In the genomic region with DNA sequence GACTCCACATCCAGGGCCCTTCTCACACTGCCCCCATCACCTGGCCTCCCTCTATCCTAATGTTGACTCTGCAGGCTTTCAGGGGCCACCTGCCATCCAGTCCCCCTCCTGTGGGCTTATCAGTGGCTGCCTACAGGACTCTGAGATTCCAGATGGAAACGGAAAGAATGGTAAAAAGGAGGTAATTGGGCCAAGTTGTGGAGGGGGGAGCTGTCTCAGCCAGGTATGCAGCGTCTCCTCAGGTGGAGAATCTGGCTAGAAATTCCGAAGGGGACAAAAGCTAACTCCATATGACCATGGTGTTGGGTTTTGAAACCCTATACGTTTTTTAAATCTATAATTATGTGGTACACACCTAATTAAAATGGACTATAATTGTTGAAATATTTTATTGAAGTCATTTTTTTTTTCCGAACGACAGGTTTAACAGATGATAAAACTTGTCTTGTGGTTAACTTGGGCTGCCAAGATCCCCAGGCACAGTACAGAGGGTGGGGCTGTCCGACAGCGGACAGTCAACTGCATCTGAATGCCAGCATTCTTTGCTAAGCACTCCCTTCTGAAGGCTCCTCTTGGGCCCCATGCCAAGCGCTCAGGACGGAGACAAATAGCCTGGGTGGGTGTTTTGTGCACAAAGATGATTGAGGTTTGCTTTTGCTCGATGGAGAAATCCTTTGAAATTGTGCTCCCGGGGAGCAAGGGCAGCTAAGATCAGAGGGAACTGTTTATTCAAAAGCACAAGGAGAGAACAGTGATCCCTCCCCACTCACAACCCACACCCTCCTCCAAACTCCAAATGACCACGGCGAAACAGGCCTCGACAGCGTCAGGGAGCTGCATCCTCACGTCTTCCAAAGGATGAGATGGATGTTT, we compare ENCODE assay signal across 11 cellular contexts.
DNase-seq lines count a peak whose midpoint lies in the region; ATAC-seq and TF ChIP-seq lines count a peak whose summit lies in the region.
"Had no signal": no experiment of that assay in that cellular context is flagged by ENCODE, and none has a peak within 500 bp of the region (broad histone marks: within the 10 kb centered on the region; RNA-seq: fewer than 3 reads in every experiment).

No MANE protein-coding gene starts in this region.

- BruUV-seq in Calu3 (replicated peaks; lab: Mats Ljungman, UMichigan) = no TSS peak

- H2BK12ac ChIP-seq in trophoblast cell (ENCODE audit: low read length) = no peak overlapping the region

- H4K12ac ChIP-seq in trophoblast cell (ENCODE audit: low read depth, low read length) = no peak overlapping the region

- peaks cover 9% of the 10 kb centered on the region for H3K36me3 Mint-ChIP-seq in Calu3 (ENCODE audit: insufficient read depth, unreplicated experiment)

- no peak overlapping the region for H2BK120ac ChIP-seq in trophoblast cell (ENCODE audit: insufficient read depth, low read length, poor library complexity)

- no peaks in the 10 kb centered on the region for H3K79me2 ChIP-seq in trophoblast cell (ENCODE audit: control insufficient read depth, insufficient read depth, low read length, poor library complexity)

- no peak overlapping the region for H3K14ac ChIP-seq in trophoblast cell (ENCODE audit: low read length)

- H3K4me1 Mint-ChIP-seq in Calu3 (ENCODE audit: low read depth, unreplicated experiment) = peaks cover 32% of the 10 kb centered on the region

- no peak overlapping the region for H2BK5ac ChIP-seq in trophoblast cell (ENCODE audit: low read depth, low read length, poor library complexity)

- H3K27me3 ChIP-seq in trophoblast cell (ENCODE audit: insufficient read depth, low read length) = no peaks in the 10 kb centered on the region

- H3K36me3 ChIP-seq in trophoblast cell (ENCODE audit: control insufficient read depth in 1 of 2, insufficient read depth in 2 of 2, low read length in 2 of 2) = no peaks in the 10 kb centered on the region

- H3K4ac ChIP-seq in trophoblast cell (ENCODE audit: low read depth, low read length) = no peak overlapping the region

- WGBS in trophoblast cell (ENCODE audit: extremely low coverage, insufficient coverage, insufficient read length) = no CpG with 5 or more reads among the region's 17 CpGs

- H3K23ac ChIP-seq in trophoblast cell (ENCODE audit: low read length) = no peak overlapping the region

- H3K4me3 ChIP-seq in trophoblast cell (ENCODE audit: low read depth, low read length) = no peak overlapping the region

- peak overlapping the region; percentile 38 for H2AK5ac ChIP-seq in trophoblast cell (ENCODE audit: low read length)

- H3K4me2 ChIP-seq in trophoblast cell (ENCODE audit: low read length) = no peak overlapping the region

- CTCF ChIA-PET in Calu3 (lab: Charles Lee) = no interaction called here

- no peak overlapping the region for H3K9ac ChIP-seq in trophoblast cell (ENCODE audit: low read length)

- H3K27ac ChIP-seq in trophoblast cell (ENCODE audit: low read depth, low read length) = no peak overlapping the region
- H3K27ac ChIP-seq: C4-2B had no signal

- no peaks in the 10 kb centered on the region for H3K9me3 Mint-ChIP-seq in Calu3 (ENCODE audit: low read depth, unreplicated experiment)
- H3K9me3 Mint-ChIP-seq: activated T-helper 1 cell treated with anti-CD3 and anti-CD28 coated beads, Interleukin-12 subunit alpha, Interleukin-12 subunit beta, Interleukin-2, Interleukin-4 antibody, amounts not matched to agents 30 ng/mL and 10 ng/mL and 1 ng/mL, durations not matched to agents 14 hours and 24 hours and 36 hours had no signal

- intact Hi-C loops in Calu3 (cut with micrococcal nuclease; ENCODE audit: unreplicated experiment) = loop anchor here (5.0 to 10.0 kb wide), 4 partner anchors 46 to 361 kb away; no protein-coding TSS in a partner anchor

- H3K79me1 ChIP-seq in trophoblast cell (ENCODE audit: low read length) = no peaks in the 10 kb centered on the region

- no peak overlapping the region for H2AFZ ChIP-seq in trophoblast cell (ENCODE audit: insufficient read depth, low read length, poor library complexity)

- DNase-seq in Calu3 = peak; percentile 67
- DNase-seq in NCI-H345 (lab: John Stamatoyannopoulos, UW) = peak; percentile 49
- DNase-seq in trophoblast cell = no peak
- no peak for DNase-seq in epidermal melanocyte (ENCODE audit: insufficient read length, low spot score)
- DNase-seq in NCI-H2107 treated with DMSO at 0.1 percent for 48 hours (lab: John Stamatoyannopoulos, UW; ENCODE audit: unreplicated experiment) = no peak
- DNase-seq in NCI-H2107 (lab: John Stamatoyannopoulos, UW) = no peak
- DNase-seq: NCI-H1436 had no signal

- no peaks in the 10 kb centered on the region for H3K9me3 ChIP-seq in trophoblast cell (ENCODE audit: insufficient read depth, low read depth, low read length)

- H4K8ac ChIP-seq in trophoblast cell (ENCODE audit: low read depth, low read length) = no peak overlapping the region

- no peak overlapping the region for H3K18ac ChIP-seq in trophoblast cell (ENCODE audit: low read length)

- peak; percentile 74 for ATAC-seq in esophagus mucosa
- ATAC-seq in GM18502 (IDR thresholded peaks at IDR 0.05; ENCODE audit: poor library complexity, unreplicated experiment) = no peak

- H3K27ac Mint-ChIP-seq in Calu3 (ENCODE audit: unreplicated experiment) = no peak overlapping the region
- H3K27ac Mint-ChIP-seq: activated T-helper 1 cell treated with anti-CD3 and anti-CD28 coated beads, Interleukin-12 subunit alpha, Interleukin-12 subunit beta, Interleukin-2, Interleukin-4 antibody, amounts not matched to agents 30 ng/mL and 10 ng/mL and 1 ng/mL, durations not matched to agents 14 hours and 24 hours and 36 hours had no signal

- H4K91ac ChIP-seq in trophoblast cell (ENCODE audit: low read depth, low read length) = no peak overlapping the region

- TF ChIP-seq CTCF in Calu3 (IDR thresholded peaks at IDR 0.05; ENCODE audit: unreplicated experiment) = no peak

- H3K4me3 Mint-ChIP-seq in Calu3 (ENCODE audit: low read depth, unreplicated experiment) = no peak overlapping the region
- H3K4me3 Mint-ChIP-seq: activated T-helper 1 cell treated with anti-CD3 and anti-CD28 coated beads, Interleukin-12 subunit alpha, Interleukin-12 subunit beta, Interleukin-2, Interleukin-4 antibody, amounts not matched to agents 30 ng/mL and 10 ng/mL and 1 ng/mL, durations not matched to agents 14 hours and 24 hours and 36 hours had no signal

- H3K27me3 Mint-ChIP-seq in Calu3 (ENCODE audit: unreplicated experiment) = peaks cover 21% of the 10 kb centered on the region

- H3K4me1 ChIP-seq in trophoblast cell (ENCODE audit: control insufficient read depth in 1 of 2, insufficient read depth in 2 of 2, low read length in 2 of 2) = peaks cover 2 to 14% of the 10 kb centered on the region in 2 experiments

Comparison
In these comparisons a context has a peak if more than half of its experiments do, and no peak if none do; other contexts are left out.
1. DNase-seq: peak in Calu3 (single experiment) and NCI-H345 (single experiment); none in trophoblast cell (0 of 2), epidermal melanocyte (single experiment), NCI-H2107 treated with DMSO at 0.1 percent for 48 hours (single experiment) and NCI-H2107 (single experiment).